19 cellular contexts compared by ENCODE assay signal in the genomic region with DNA sequence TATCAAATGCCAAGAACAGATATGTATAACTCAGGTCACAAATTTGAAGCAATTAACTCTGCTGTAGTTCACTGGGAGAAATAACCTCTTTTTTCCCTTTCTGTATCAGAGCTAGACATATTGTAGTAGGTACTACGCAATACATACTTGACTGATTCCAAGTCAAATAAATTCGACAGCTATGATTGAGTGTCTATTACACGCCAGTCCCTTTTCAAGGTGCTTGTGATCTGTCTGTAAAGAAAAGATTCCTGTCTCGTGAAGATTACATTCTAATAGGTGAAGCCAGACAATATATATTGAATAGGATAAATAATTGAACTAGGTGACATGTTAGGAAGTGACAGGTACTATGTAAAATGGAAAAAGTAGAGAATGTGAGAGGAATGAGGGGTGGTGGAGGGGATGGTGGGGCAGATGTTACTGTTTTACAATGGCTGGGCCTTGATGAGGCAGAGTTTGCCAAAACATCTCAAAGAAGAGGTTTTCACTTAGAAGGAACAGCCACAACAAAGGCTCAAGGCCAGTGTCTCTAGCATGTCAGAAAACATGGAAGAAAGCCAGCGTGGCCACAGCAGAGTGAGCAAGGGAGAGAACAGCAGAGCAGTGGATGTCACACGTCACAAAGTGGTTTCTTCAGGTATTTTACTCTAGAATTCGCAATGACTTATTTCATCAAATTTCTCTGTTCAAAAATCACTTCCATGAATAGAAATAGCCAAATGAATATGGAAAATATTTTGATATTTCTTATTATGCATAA.
DNase-seq lines count a peak whose midpoint lies in the region; ATAC-seq and TF ChIP-seq lines count a peak whose summit lies in the region.
"Had no signal": no experiment of that assay in that cellular context is flagged by ENCODE, and none has a peak within 500 bp of the region (broad histone marks: within the 10 kb centered on the region; RNA-seq: fewer than 3 reads in every experiment).

No MANE protein-coding gene starts in this region.

- ATAC-seq in Right ventricle myocardium inferior (no peak), GM19397 (IDR thresholded peaks at IDR 0.05; ENCODE audit: unreplicated experiment) (no peak)
- ATAC-seq: K562 had no signal

- DNase-seq in NCI-H1417 (lab: John Stamatoyannopoulos, UW) (peak in 2 of 3 experiments; percentile 59 to 78), NCI-H1417 treated with DMSO at 0.1 percent for 48 hours (lab: John Stamatoyannopoulos, UW) (no peak), NCI-H2171 treated with DMSO at 0.1 percent for 48 hours (lab: John Stamatoyannopoulos, UW) (peak; percentile 53), astrocyte of the spinal cord (ENCODE audit: low read depth, low spot score) (peak; percentile 40), progenitor cell of endocrine pancreas (ENCODE audit: low spot score, unreplicated experiment) (no peak), dorsolateral prefrontal cortex (no peak), Right ventricle myocardium inferior (ENCODE audit: missing footprints) (no peak)
- DNase-seq: activated CD4-positive, alpha-beta T cell treated with anti-CD3 and anti-CD28 coated beads, Interleukin-2, amount 50 U/mL, for 4 hours; activated gamma-delta T cell; Caco-2; stimulated activated CD8-positive, alpha-beta memory T cell treated with anti-CD3 and anti-CD28 coated beads, Interleukin-4, amount 100 ng/mL, for 48 hours; T-helper 9 cell; uterus had no signal

- peak overlapping the region; percentile 88 for H3K27ac Mint-ChIP-seq in progenitor cell of endocrine pancreas
- H3K27ac Mint-ChIP-seq: WTC11 had no signal

- no peaks in the 10 kb centered on the region for H3K27me3 ChIP-seq in dorsolateral prefrontal cortex
- H3K27me3 ChIP-seq: neutrophil, uterus had no signal

- no peak overlapping the region for H3K4me3 ChIP-seq in astrocyte of the spinal cord (ENCODE audit: low read depth, low read length)
- no peak overlapping the region for H3K4me3 ChIP-seq in dorsolateral prefrontal cortex
- H3K4me3 ChIP-seq: GM23248, K562, uterus had no signal

- H3K4me3 Mint-ChIP-seq in progenitor cell of endocrine pancreas (ENCODE audit: low read depth): no peak overlapping the region
- H3K4me3 Mint-ChIP-seq: WTC11 had no signal

- no peaks in the 10 kb centered on the region for H3K27me3 Mint-ChIP-seq in progenitor cell of endocrine pancreas

- no peak overlapping the region for H3K27ac ChIP-seq in dorsolateral prefrontal cortex
- H3K27ac ChIP-seq: epithelial cell of prostate, GM23248, neutrophil, uterus had no signal

- no peaks in the 10 kb centered on the region for H3K9me3 Mint-ChIP-seq in progenitor cell of endocrine pancreas (ENCODE audit: low read depth)
- H3K9me3 Mint-ChIP-seq: WTC11 had no signal

- intact Hi-C loops in dorsolateral prefrontal cortex (cut with DNase I): loop anchor here in 1 of 2 donors (10.0 kb wide), 2 partner anchors 681 to 1241 kb away; no protein-coding TSS in a partner anchor
- intact Hi-C loops in Right ventricle myocardium inferior (cut with DNase I): loop anchor here (5.0 kb wide), 1 partner anchor 1244 kb away; no protein-coding TSS in a partner anchor

- H3K36me3 Mint-ChIP-seq in progenitor cell of endocrine pancreas (ENCODE audit: insufficient read depth): no peaks in the 10 kb centered on the region
- H3K36me3 Mint-ChIP-seq: WTC11 had no signal

- peaks cover 13% of the 10 kb centered on the region for H3K4me1 Mint-ChIP-seq in progenitor cell of endocrine pancreas (ENCODE audit: low read depth)

- in situ Hi-C loops in astrocyte of the spinal cord (cut with HindIII; ENCODE audit: low sequenced_read_pairs): no loop called here

- TF ChIP-seq CTCF in astrocyte of the spinal cord (IDR thresholded peaks at IDR 0.05; ENCODE audit: low read depth, low read length) (no peak), progenitor cell of endocrine pancreas (IDR thresholded peaks at IDR 0.05; ENCODE audit: unreplicated experiment) (no peak), dorsolateral prefrontal cortex (IDR thresholded peaks at IDR 0.05 in 54 of 56, conservative IDR thresholded peaks at IDR 0.05 in 2 of 56; ENCODE audit: low read depth in 1 of 56, partially characterized antibody in 56 of 56) (no peak)

Comparison
In these comparisons a context has a peak if more than half of its experiments do, and no peak if none do; other contexts are left out.
1. DNase-seq: peak in NCI-H1417 (2 of 3), NCI-H2171 treated with DMSO at 0.1 percent for 48 hours (single experiment) and astrocyte of the spinal cord (single experiment); none in NCI-H1417 treated with DMSO at 0.1 percent for 48 hours (single experiment), progenitor cell of endocrine pancreas (single experiment), dorsolateral prefrontal cortex (0 of 10) and Right ventricle myocardium inferior (single experiment).